Comparison of ENCODE assay signal across 8 cellular contexts in genomic region chr2:26011990-26012856, GRCh38. TPM values are rescaled to one million over a fixed set of nuclear protein-coding genes. Genes with fewer than 3 reads are reported as not detected.
DNase-seq lines count a peak whose midpoint lies in the region; ATAC-seq, FAIRE-seq and TF ChIP-seq lines count a peak whose summit lies in the region.

No MANE protein-coding gene starts in this region.

- H3K36me3 ChIP-seq in HUES64 (ENCODE audit: insufficient read depth, low read length) (no peaks in the 10 kb centered on the region), adrenal gland (replicated peaks in 1 of 2) (no peaks in the 10 kb centered on the region)

- H3K9me3 ChIP-seq in A549, result peaks cover 7% of the 10 kb centered on the region; the same call in 1 of the 3 replicates
- no peaks in the 10 kb centered on the region for H3K9me3 ChIP-seq in HUES64 (ENCODE audit: insufficient read depth, low read depth, low read length)
- H3K9me3 ChIP-seq in adrenal gland (replicated peaks in 1 of 3), result no peaks in the 10 kb centered on the region

- intact Hi-C loops in adrenal gland (cut with DNase I), result no loop called here

- peak; percentile 94 to 100 for DNase-seq in A549 (ENCODE audit: low read depth in 1 of 2, low spot score in 1 of 2)
- DNase-seq in adrenal gland, result peak; percentile 73 to 91 (median 91)
- DNase-seq in kidney tubule cell (ENCODE audit: low spot score), result peak; percentile 85
- no peak for DNase-seq in stimulated activated CD4-positive, alpha-beta T cell treated with anti-CD3 and anti-CD28 coated beads, Interleukin-4, amount 100 ng/mL, for 24 hours
- no peak for DNase-seq in retina
- DNase-seq in activated CD4-positive, alpha-beta T cell treated with anti-CD3 and anti-CD28 coated beads, Interleukin-2, amount 50 U/mL, for 1 hour, result no peak

- TF ChIP-seq CTCF in A549 (IDR thresholded peaks at IDR 0.05), result no peak
- TF ChIP-seq CTCF in adrenal gland (IDR thresholded peaks at IDR 0.05), result no peak

- CTCF ChIA-PET in A549 (lab: Yijun Ruan, JAX), result interaction anchor here (1.1 to 5.7 kb wide), 14 partner anchors 9 to 133 kb away, joined by 3 to 47 read pairs (median 4); partner anchors contain the start of gene RAB10

- POLR2A ChIA-PET in A549 (lab: Yijun Ruan, JAX), result interaction anchor here (0.7 to 2.6 kb wide), 9 partner anchors 12 to 61 kb away, joined by 3 to 21 read pairs (median 3); partner anchors contain the start of gene RAB10

- under 1% methylated on average over 14 of the region's 14 CpGs for WGBS in A549 (ENCODE audit: missing lambda C conversion rate)
- 65% methylated on average over 14 of the region's 14 CpGs for WGBS in HUES64
- WGBS in adrenal gland, 4 donors, result 24 to 39% (median 33%) methylated on average over 12 to 14 of the region's 14 CpGs

- H3K27ac ChIP-seq in A549 (peak overlapping the region; percentile 90 to 93), HUES64 (ENCODE audit: low read depth, low read length) (peak overlapping the region; percentile 66), adrenal gland (peak overlapping the region; percentile 35 to 87 (median 66))

- peak; percentile 88 for FAIRE-seq in A549 (lab: Jason Lieb, UNC)

- no peak overlapping the region for H3K9ac ChIP-seq in HUES64 (ENCODE audit: low read depth, low read length)

- H3K4me3 ChIP-seq in A549, result no peak overlapping the region
- no peak overlapping the region for H3K4me3 ChIP-seq in HUES64 (ENCODE audit: low read length)
- H3K4me3 ChIP-seq in adrenal gland, result no peak overlapping the region

- peaks cover 80% of the 10 kb centered on the region for H3K4me1 ChIP-seq in A549
- H3K4me1 ChIP-seq in HUES64 (ENCODE audit: insufficient read depth, low read length), result peaks cover 14% of the 10 kb centered on the region
- peaks cover 18 to 29% of the 10 kb centered on the region in 2 donors for H3K4me1 ChIP-seq in adrenal gland (replicated peaks in 1 of 2)

- ATAC-seq in A549 (peak; percentile 83), HG02852 (IDR thresholded peaks at IDR 0.05; ENCODE audit: unreplicated experiment) (no peak)

- peak in 1 of 2 experiments; percentile 54 for TF ChIP-seq RAD21 in A549 (conservative IDR thresholded peaks at IDR 0.05 in 1 of 2, IDR thresholded peaks at IDR 0.05 in 1 of 2)

- H3K27me3 ChIP-seq in HUES64 (ENCODE audit: insufficient read depth, low read length) (no peaks in the 10 kb centered on the region), adrenal gland (no peaks in the 10 kb centered on the region)

- peak; percentile 97 to 99 for TF ChIP-seq EP300 in A549 (IDR thresholded peaks at IDR 0.05)

- TF ChIP-seq POLR2A in A549 (IDR thresholded peaks at IDR 0.05; ENCODE audit: low read length), result no peak
- TF ChIP-seq POLR2A in adrenal gland (IDR thresholded peaks at IDR 0.05), result peak in 1 of 2 donors; percentile 28

- H3K4me2 ChIP-seq in A549, result peak overlapping the region; percentile 69

TF ChIP-seq in A549, 52 proteins besides CTCF, POLR2A, EP300 and RAD21 (continues in another document):
- TF ChIP-seq RFX5 (IDR thresholded peaks at IDR 0.05) (no peak), CHD2 (IDR thresholded peaks at IDR 0.05; ENCODE audit: low read length, partially characterized antibody) (no peak), EHF (CRISPR knock-in tag; IDR thresholded peaks at IDR 0.05) (peak; percentile 86), CEBPB (IDR thresholded peaks at IDR 0.05) (peak; percentile 72 to 91; a peak in 3 of 4 replicates), ZNF302 (CRISPR knock-in tag; IDR thresholded peaks at IDR 0.05) (no peak), E2F6 (IDR thresholded peaks at IDR 0.05; ENCODE audit: borderline replicate concordance, low read depth) (no peak), HOXB5 (CRISPR knock-in tag; IDR thresholded peaks at IDR 0.05) (peak; percentile 85; the same call in 1 of the 2 replicates), FOSB (CRISPR knock-in tag; IDR thresholded peaks at IDR 0.05) (peak; percentile 87; the same call in 1 of the 2 replicates), POLR2AphosphoS2 (conservative IDR thresholded peaks at IDR 0.05; ENCODE audit: low read length) (no peak), GATA3 (IDR thresholded peaks at IDR 0.05; ENCODE audit: borderline replicate concordance) (peak; percentile 100), RARB (CRISPR knock-in tag; IDR thresholded peaks at IDR 0.05) (peak; percentile 86), SMC3 (IDR thresholded peaks at IDR 0.05) (peak; percentile 31; the same call in 2 of the 3 replicates), REST (IDR thresholded peaks at IDR 0.05) (no peak), JUNB (IDR thresholded peaks at IDR 0.05) (peak; percentile 99), USF2 (IDR thresholded peaks at IDR 0.05) (peak; percentile 65), MAX (IDR thresholded peaks at IDR 0.05) (peak; percentile 96), CBX8 (IDR thresholded peaks at IDR 0.05) (no peak), HEYL (CRISPR knock-in tag; IDR thresholded peaks at IDR 0.05) (no peak), FOSL2 (IDR thresholded peaks at IDR 0.05) (peak; percentile 89), FOSL2 (CRISPR knock-in tag; IDR thresholded peaks at IDR 0.05) (peak; percentile 99), MAZ (IDR thresholded peaks at IDR 0.05; ENCODE audit: borderline replicate concordance, low read depth, low read length) (no peak)

RNA-seq across cellular contexts. Expression of gene RAB10, which starts 21.7 kb away (rescaled TPM):
- polyA plus RNA-seq in A549 (2011; rRNA removed) (332 and 692 TPM in 2 replicates), A549 (2017; fragmentation: RNase III; extraction: RNeasy Plus Mini Kit Qiagen cat#74134 plus additional on column Dnase treatment) (256 to 289 TPM (median 272 TPM) in 3 replicates), adrenal gland (100 to 1,000 TPM in 1 of 3 donors, 10 to 100 TPM in 2; 31.8 to 369 (median 36.5) TPM)
- polyA plus RNA-seq in A549 (2012; cell fraction: cytosol; rRNA removed), result 132 and 139 TPM in 2 replicates
- 112 and 147 TPM in 2 replicates for polyA plus RNA-seq in A549 (2012; cell fraction: nucleus; rRNA removed)
- polyA minus RNA-seq in A549 (2011; rRNA and poly(A)+ RNA removed), result 108 and 123 TPM in 2 replicates
- 74.0 TPM for polyA plus RNA-seq in HUES64 (2013, experiment 1 of 2)
- polyA plus RNA-seq in HUES64 (2013, experiment 2 of 2), result 80.1 TPM
- 100 to 1,000 TPM in 7 of 8 donors, 10 to 100 TPM in 1; 96.3 to 258 (median 155) TPM for total RNA-seq in adrenal gland

RNA-seq across cellular contexts. Expression of gene KIF3C, which starts 29.9 kb away (rescaled TPM):
- polyA plus RNA-seq in A549 (2011; rRNA removed) (17.1 and 20.1 TPM in 2 replicates), A549 (2017; fragmentation: RNase III; extraction: RNeasy Plus Mini Kit Qiagen cat#74134 plus additional on column Dnase treatment) (57.4 to 80.8 TPM (median 77.4 TPM) in 3 replicates), adrenal gland (10 to 100 TPM in 1 of 3 donors, 1 to 10 TPM in 2; 2.8 to 10.4 (median 6.4) TPM)
- 18.2 and 20.9 TPM in 2 replicates for polyA plus RNA-seq in A549 (2012; cell fraction: cytosol; rRNA removed)
- 20.5 and 20.6 TPM in 2 replicates for polyA plus RNA-seq in A549 (2012; cell fraction: nucleus; rRNA removed)
- polyA minus RNA-seq in A549 (2011; rRNA and poly(A)+ RNA removed), result 34.3 and 36.5 TPM in 2 replicates
- polyA plus RNA-seq in HUES64 (2013, experiment 1 of 2), result 28.7 TPM
- polyA plus RNA-seq in HUES64 (2013, experiment 2 of 2), result 28.9 TPM
- 10 to 100 TPM in 4 of 8 donors, 1 to 10 TPM in 4; 5.0 to 22.8 (median 10.0) TPM for total RNA-seq in adrenal gland

Comparison
In these comparisons a context has a peak if more than half of its experiments do, and no peak if none do; other contexts are left out.
1. DNase-seq: peak in A549 (2 of 2), adrenal gland (7 of 7) and kidney tubule cell (single experiment); none in stimulated activated CD4-positive, alpha-beta T cell treated with anti-CD3 and anti-CD28 coated beads, Interleukin-4, amount 100 ng/mL, for 24 hours (single experiment), retina (single experiment) and activated CD4-positive, alpha-beta T cell treated with anti-CD3 and anti-CD28 coated beads, Interleukin-2, amount 50 U/mL, for 1 hour (single experiment).
2. Peak in every context shown above with its lines, with median percentiles within 50 percentile points of each other: H3K27ac ChIP-seq.